15 cellular contexts compared by ENCODE assay signal in the genomic region with DNA sequence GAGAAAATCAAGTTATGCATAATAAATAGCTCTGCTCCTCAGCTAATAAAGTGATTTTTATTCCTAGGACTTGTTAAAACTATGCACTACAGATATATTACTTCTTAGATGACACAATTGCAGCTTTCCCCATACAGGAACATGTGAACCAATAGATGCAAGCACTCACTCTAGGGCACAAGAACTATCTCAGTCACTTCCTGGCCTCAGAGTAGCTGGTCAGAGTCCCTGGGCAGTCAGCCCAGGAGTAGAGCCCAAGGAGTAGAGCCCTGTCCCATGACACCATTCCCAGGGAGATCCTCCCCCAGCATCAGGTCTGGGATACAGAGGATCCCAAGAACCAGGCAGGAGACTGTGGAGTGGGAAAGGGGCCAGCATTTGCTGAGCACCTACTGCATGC. TPM values are rescaled to one million over a fixed set of nuclear protein-coding genes. Genes with fewer than 3 reads are reported as not detected.
DNase-seq lines count a peak whose midpoint lies in the region; ATAC-seq and TF ChIP-seq lines count a peak whose summit lies in the region.
"Had no signal": no experiment of that assay in that cellular context is flagged by ENCODE, and none has a peak within 500 bp of the region (broad histone marks: within the 10 kb centered on the region; RNA-seq: fewer than 3 reads in every experiment).

No MANE protein-coding gene starts in this region.

- H3K36me3 Mint-ChIP-seq in CD8-positive, alpha-beta T cell, result no peaks in the 10 kb centered on the region
- H3K36me3 Mint-ChIP-seq: activated naive CD8-positive, alpha-beta T cell; mesothelial cell of epicardium had no signal

- no peak for TF ChIP-seq POLR2A in testis (IDR thresholded peaks at IDR 0.05)

- H3K4me1 ChIP-seq in ascending aorta, result peaks cover 17 to 73% of the 10 kb centered on the region in 2 donors
- peaks cover 30% of the 10 kb centered on the region for H3K4me1 ChIP-seq in testis
- H3K4me1 ChIP-seq in CD8-positive, alpha-beta T cell (ENCODE audit: insufficient read depth, low read length), result no peaks in the 10 kb centered on the region

- H3K9me3 ChIP-seq in ascending aorta (no peaks in the 10 kb centered on the region), testis (no peaks in the 10 kb centered on the region)
- H3K9me3 ChIP-seq in CD8-positive, alpha-beta T cell (ENCODE audit: low read length), result no peaks in the 10 kb centered on the region

- H3K27ac ChIP-seq in ascending aorta, result peak overlapping the region; percentile 89 to 91
- peak overlapping the region in 1 of 2 donors; percentile 78 for H3K27ac ChIP-seq in testis
- H3K27ac ChIP-seq in CD8-positive, alpha-beta T cell (ENCODE audit: low read depth, low read length), result no peak overlapping the region
- H3K27ac ChIP-seq: dorsolateral prefrontal cortex, KMS-11 had no signal

- no peaks in the 10 kb centered on the region for H3K9me3 Mint-ChIP-seq in CD8-positive, alpha-beta T cell
- H3K9me3 Mint-ChIP-seq: activated CD4-positive, alpha-beta memory T cell treated with anti-CD3 and anti-CD28 coated beads, Interleukin-2, amount 10 ng/mL, durations not matched to agents 7 days and 5 days; mesothelial cell of epicardium had no signal

- H3K36me3 ChIP-seq in ascending aorta (no peaks in the 10 kb centered on the region), testis (ENCODE audit: low read depth, missing control alignments) (no peaks in the 10 kb centered on the region)
- H3K36me3 ChIP-seq in CD8-positive, alpha-beta T cell (ENCODE audit: insufficient read depth, low read length), result no peaks in the 10 kb centered on the region

- no peaks in the 10 kb centered on the region for H3K4me1 Mint-ChIP-seq in CD8-positive, alpha-beta T cell (ENCODE audit: low read depth)
- H3K4me1 Mint-ChIP-seq: activated CD4-positive, alpha-beta memory T cell treated with anti-CD3 and anti-CD28 coated beads, Interleukin-2, amount 10 ng/mL, durations not matched to agents 7 days and 5 days had no signal

- no peak for ATAC-seq in left ventricle myocardium superior
- no peak for ATAC-seq in CD8-positive, alpha-beta T cell
- no peak for ATAC-seq in omental fat pad (ENCODE audit: low FRiP score)
- ATAC-seq: HCT116, T-helper 17 cell had no signal

- H3K27me3 Mint-ChIP-seq in CD8-positive, alpha-beta T cell (ENCODE audit: low read depth), result peaks cover 5% of the 10 kb centered on the region

- H3K27ac Mint-ChIP-seq in CD8-positive, alpha-beta T cell, result no peak overlapping the region
- H3K27ac Mint-ChIP-seq: activated CD4-positive, alpha-beta memory T cell treated with anti-CD3 and anti-CD28 coated beads, Interleukin-2, amount 10 ng/mL, durations not matched to agents 7 days and 5 days; activated naive CD8-positive, alpha-beta T cell; mesothelial cell of epicardium; T-helper 17 cell had no signal

- peak overlapping the region in 1 of 2 donors; percentile 69 for H3K4me3 ChIP-seq in ascending aorta
- H3K4me3 ChIP-seq in testis, result no peak overlapping the region
- no peak overlapping the region for H3K4me3 ChIP-seq in CD8-positive, alpha-beta T cell (ENCODE audit: low read depth, low read length)
- H3K4me3 ChIP-seq: dorsolateral prefrontal cortex had no signal

- H3K4me3 Mint-ChIP-seq in CD8-positive, alpha-beta T cell, result no peak overlapping the region
- H3K4me3 Mint-ChIP-seq: activated CD4-positive, alpha-beta memory T cell treated with anti-CD3 and anti-CD28 coated beads, Interleukin-2, amount 10 ng/mL, durations not matched to agents 7 days and 5 days; activated naive CD8-positive, alpha-beta T cell; mesothelial cell of epicardium; T-helper 17 cell had no signal

- no peaks in the 10 kb centered on the region for H3K27me3 ChIP-seq in ascending aorta
- no peaks in the 10 kb centered on the region for H3K27me3 ChIP-seq in testis
- H3K27me3 ChIP-seq in CD8-positive, alpha-beta T cell (ENCODE audit: insufficient read depth, low read length), result no peaks in the 10 kb centered on the region

- DNase-seq in GOT3 (lab: John Stamatoyannopoulos, UW) (peak; percentile 23), ascending aorta (ENCODE audit: low spot score in 2 of 2) (peak in 1 of 2 donors; percentile 86), left ventricle myocardium superior (peak; percentile 50), testis (peak; percentile 52), omental fat pad (ENCODE audit: low spot score) (no peak), SHP77 treated with DMSO at 0.1 percent for 48 hours (lab: John Stamatoyannopoulos, UW) (no peak)
- no peak for DNase-seq in CD8-positive, alpha-beta T cell
- DNase-seq in activated CD8-positive, alpha-beta memory T cell treated with anti-CD3 and anti-CD28 coated beads, Interleukin-2, amount 50 U/mL, for 4 hours, result no peak
- DNase-seq: activated CD4-positive, alpha-beta memory T cell treated with anti-CD3 and anti-CD28 coated beads, Interleukin-2, amount 10 ng/mL, durations not matched to agents 7 days and 5 days; dorsolateral prefrontal cortex; T-helper 17 cell had no signal

- intact Hi-C loops in ascending aorta (cut with DNase I), result no loop called here
- intact Hi-C loops in left ventricle myocardium superior (cut with micrococcal nuclease), result no loop called here
- intact Hi-C loops in testis (cut with DNase I; ENCODE audit: low total_unique reads), result no loop called here
- intact Hi-C loops in CD8-positive, alpha-beta T cell (cut with DNase I, micrococcal nuclease), result no loop called here

- POLR2A ChIA-PET in CD8-positive, alpha-beta T cell (lab: Charles Lee), result no interaction called here

- CTCF ChIA-PET in CD8-positive, alpha-beta T cell (lab: Charles Lee), result interaction anchor here (1.7 kb wide), 1 partner anchor 11 kb away, joined by 5 read pairs; no protein-coding TSS in a partner anchor

- TF ChIP-seq CTCF in ascending aorta (IDR thresholded peaks at IDR 0.05) (no peak), testis (IDR thresholded peaks at IDR 0.05) (no peak), omental fat pad (IDR thresholded peaks at IDR 0.05) (no peak)
- TF ChIP-seq CTCF in CD8-positive, alpha-beta T cell (IDR thresholded peaks at IDR 0.05), result no peak

RNA-seq across cellular contexts. Expression of a gene that starts 2.7 kb away (rescaled TPM):
- 1,334 TPM for total RNA-seq in ascending aorta
- 783 TPM for total RNA-seq in left ventricle myocardium superior
- 100 to 1,000 TPM; 227 to 256 TPM for total RNA-seq in testis
- polyA plus RNA-seq in testis (ENCODE audit: insufficient read depth, low read depth, low replicate concordance), result 75.9 TPM
- total RNA-seq in CD8-positive, alpha-beta T cell, result not detected
- total RNA-seq in omental fat pad, result 100 to 1,000 TPM; 135 to 453 (median 361) TPM

Comparison
In these comparisons a context has a peak if more than half of its experiments do, and no peak if none do; other contexts are left out.
1. DNase-seq: peak in GOT3 (single experiment), left ventricle myocardium superior (single experiment) and testis (single experiment); none in CD8-positive, alpha-beta T cell (0 of 7), activated CD8-positive, alpha-beta memory T cell treated with anti-CD3 and anti-CD28 coated beads, Interleukin-2, amount 50 U/mL, for 4 hours (single experiment), omental fat pad (single experiment) and SHP77 treated with DMSO at 0.1 percent for 48 hours (single experiment).
2. RNA of a gene that starts 2.7 kb away (total RNA-seq): 1,334 TPM in ascending aorta (single experiment), 783 TPM in left ventricle myocardium superior (single experiment), 135 to 453 TPM in omental fat pad and 227 to 256 TPM in testis; not detected in CD8-positive, alpha-beta T cell; every median in the first group is over 100 times any median in the second.